In the genomic region with DNA sequence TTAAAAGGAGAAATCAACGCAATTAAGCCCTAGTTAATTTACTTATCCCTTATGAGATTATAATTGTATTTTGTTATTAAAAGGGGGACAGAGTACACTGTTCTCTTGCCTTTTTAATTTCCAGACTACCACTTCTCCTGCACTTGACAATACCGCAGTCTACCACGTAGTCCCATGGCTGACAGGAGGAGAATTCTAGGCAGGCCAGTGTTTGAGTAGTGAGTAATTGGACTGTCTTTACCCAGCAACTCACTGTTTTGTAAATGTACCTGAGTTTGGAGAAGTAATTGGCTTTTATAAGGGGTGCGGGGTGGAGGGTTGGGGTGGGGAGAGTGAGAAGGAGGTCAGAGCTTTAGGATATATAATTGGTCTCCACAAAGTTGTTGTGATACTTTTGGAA, we compare ENCODE assay signal across 22 cellular contexts.
"Had no signal": no experiment of that assay in that cellular context is flagged by ENCODE, and none has a peak within 500 bp of the region (broad histone marks: within the 10 kb centered on the region; RNA-seq: fewer than 3 reads in every experiment).

No MANE protein-coding gene starts in this region.

- H3K4me1 ChIP-seq: foreskin keratinocyte, psoas muscle, spleen had no signal

- H3K27ac ChIP-seq: coronary artery, foreskin keratinocyte, psoas muscle, spleen, thoracic aorta, transverse colon had no signal

- H3K4me1 Mint-ChIP-seq: endodermal cell; naive thymus-derived CD4-positive, alpha-beta T cell; nephron progenitor cell; stimulated activated naive B cell treated with anti-CD40 and anti-IgM and Interleukin-4, amounts not matched to agents 10 μg/mL and 1 μg/mL and 100 μg/mL, for 72 hours; stimulated activated naive CD8-positive, alpha-beta T cell treated with anti-CD3 and anti-CD28 coated beads, Interleukin-15, amount 100 ng/mL, for 72 hours had no signal

- ATAC-seq: foreskin keratinocyte; naive thymus-derived CD4-positive, alpha-beta T cell; psoas muscle; sciatic nerve; stimulated activated naive B cell treated with anti-CD40 and anti-IgM and Interleukin-4, amounts not matched to agents 10 μg/mL and 1 μg/mL and 100 μg/mL, for 72 hours; stimulated activated naive CD8-positive, alpha-beta T cell treated with anti-CD3 and anti-CD28 coated beads, Interleukin-15, amount 100 ng/mL, for 72 hours had no signal

- H3K36me3 ChIP-seq: spleen, thoracic aorta had no signal

- H3K27me3 ChIP-seq: spleen, transverse colon had no signal

- H3K27ac Mint-ChIP-seq: endodermal cell; naive thymus-derived CD4-positive, alpha-beta T cell; nephron progenitor cell; stimulated activated naive B cell treated with anti-CD40 and anti-IgM and Interleukin-4, amounts not matched to agents 10 μg/mL and 1 μg/mL and 100 μg/mL, for 72 hours; stimulated activated naive CD8-positive, alpha-beta T cell treated with anti-CD3 and anti-CD28 coated beads, Interleukin-15, amount 100 ng/mL, for 72 hours had no signal

- H3K27me3 Mint-ChIP-seq: naive thymus-derived CD4-positive, alpha-beta T cell; stimulated activated naive B cell treated with anti-CD40 and anti-IgM and Interleukin-4, amounts not matched to agents 10 μg/mL and 1 μg/mL and 100 μg/mL, for 72 hours; stimulated activated naive CD8-positive, alpha-beta T cell treated with anti-CD3 and anti-CD28 coated beads, Interleukin-15, amount 100 ng/mL, for 72 hours had no signal

- H3K9me3 ChIP-seq: psoas muscle, spleen, thoracic aorta, transverse colon had no signal

- H3K4me3 Mint-ChIP-seq: endodermal cell; naive thymus-derived CD4-positive, alpha-beta T cell; nephron progenitor cell; stimulated activated naive B cell treated with anti-CD40 and anti-IgM and Interleukin-4, amounts not matched to agents 10 μg/mL and 1 μg/mL and 100 μg/mL, for 72 hours; stimulated activated naive CD8-positive, alpha-beta T cell treated with anti-CD3 and anti-CD28 coated beads, Interleukin-15, amount 100 ng/mL, for 72 hours had no signal

- H3K36me3 Mint-ChIP-seq: naive thymus-derived CD4-positive, alpha-beta T cell; stimulated activated naive B cell treated with anti-CD40 and anti-IgM and Interleukin-4, amounts not matched to agents 10 μg/mL and 1 μg/mL and 100 μg/mL, for 72 hours had no signal

- DNase-seq: effector CD4-positive, alpha-beta T cell; endodermal cell; erythroblast; foreskin keratinocyte; hippocampal formation; mesendoderm; naive thymus-derived CD4-positive, alpha-beta T cell; nephron progenitor cell; psoas muscle; retina; spleen; stimulated activated CD4-positive, alpha-beta T cell treated with anti-CD3 and anti-CD28 coated beads, Interleukin-15, amount 100 ng/mL, for 24 hours; stimulated activated CD4-positive, alpha-beta T cell treated with anti-CD3 and anti-CD28 coated beads, Interleukin-2, amount 100 ng/mL, for 24 hours; stimulated activated CD4-positive, alpha-beta T cell treated with anti-CD3 and anti-CD28 coated beads, Interleukin-4, amount 100 ng/mL, for 4 hours; stimulated activated naive B cell treated with anti-CD40 and anti-IgM and Interleukin-4, amounts not matched to agents 10 μg/mL and 1 μg/mL and 100 μg/mL, for 72 hours; stimulated activated naive CD8-positive, alpha-beta T cell treated with anti-CD3 and anti-CD28 coated beads, Interleukin-15, amount 100 ng/mL, for 72 hours; substantia nigra; transverse colon had no signal

- H3K9me3 Mint-ChIP-seq: endodermal cell; nephron progenitor cell; stimulated activated naive B cell treated with anti-CD40 and anti-IgM and Interleukin-4, amounts not matched to agents 10 μg/mL and 1 μg/mL and 100 μg/mL, for 72 hours; stimulated activated naive CD8-positive, alpha-beta T cell treated with anti-CD3 and anti-CD28 coated beads, Interleukin-15, amount 100 ng/mL, for 72 hours had no signal

- H3K4me3 ChIP-seq: coronary artery, lung, psoas muscle, spleen, thoracic aorta, transverse colon had no signal
